ENCODE assay signal across 1 cellular context in the genomic region with DNA sequence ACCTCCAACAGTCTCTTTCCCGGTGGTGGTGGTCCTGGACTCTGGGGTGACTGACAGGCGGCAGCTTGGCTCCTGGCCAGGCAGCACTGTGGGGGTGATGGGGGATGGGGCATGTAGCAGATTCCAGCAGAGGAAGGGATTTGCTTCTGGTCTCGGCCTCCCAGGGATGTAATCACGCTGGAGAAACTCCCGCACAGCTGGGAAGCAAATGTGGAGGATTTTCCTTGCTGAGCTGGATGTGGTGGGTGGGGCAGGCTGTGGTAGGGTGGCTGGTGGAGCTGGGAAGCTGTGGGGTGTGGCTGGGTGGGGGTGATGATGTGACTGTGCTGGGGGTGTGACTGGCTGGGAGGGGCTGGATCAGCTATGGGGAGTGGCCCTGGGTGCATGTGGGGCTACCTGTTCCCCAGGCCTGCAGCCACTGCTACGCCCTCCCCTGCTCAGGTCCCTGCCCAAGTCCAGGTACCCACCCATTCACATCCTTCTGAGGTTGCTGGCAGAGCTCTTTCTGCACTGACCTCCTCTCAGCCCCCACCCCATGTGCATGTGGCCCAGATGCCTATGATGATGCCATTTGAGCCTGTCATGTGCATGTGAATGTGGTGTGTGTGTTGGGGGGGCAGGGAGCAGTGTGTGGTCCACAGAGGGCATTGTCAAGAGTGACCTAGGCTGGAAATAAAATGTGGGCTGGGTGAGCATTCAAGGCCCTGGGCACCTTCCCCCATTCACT.
A peak's percentile ranks its signal among the peaks of the same experiment; 100 is the strongest.
TF ChIP-seq lines count a peak whose summit lies in the region.

No MANE protein-coding gene starts in this region.

TF ChIP-seq in HEK293, 187 proteins besides CTCF, POLR2A, EP300 and RAD21 (continued from another document):
- TF ChIP-seq BCL6B (tag by site-specific recombination; IDR thresholded peaks at IDR 0.05) (no peak), PATZ1 (tag by site-specific recombination; IDR thresholded peaks at IDR 0.05) (peak; percentile 39), ZXDB (tag by site-specific recombination; IDR thresholded peaks at IDR 0.05) (no peak), ZNF426 (tag by site-specific recombination; IDR thresholded peaks at IDR 0.05) (no peak), SP2 (tag by site-specific recombination; IDR thresholded peaks at IDR 0.05) (0 out of 2 replicates have a peak, but pooled peaks have one; percentile 23), ZNF292 (tag by site-specific recombination; IDR thresholded peaks at IDR 0.05; ENCODE audit: borderline replicate concordance, low read depth) (no peak), SETDB1 (IDR thresholded peaks at IDR 0.05; ENCODE audit: insufficient read length, low read length) (no peak), ZNF2 (tag by site-specific recombination; IDR thresholded peaks at IDR 0.05) (no peak)
- TF ChIP-seq, protein P1, sequence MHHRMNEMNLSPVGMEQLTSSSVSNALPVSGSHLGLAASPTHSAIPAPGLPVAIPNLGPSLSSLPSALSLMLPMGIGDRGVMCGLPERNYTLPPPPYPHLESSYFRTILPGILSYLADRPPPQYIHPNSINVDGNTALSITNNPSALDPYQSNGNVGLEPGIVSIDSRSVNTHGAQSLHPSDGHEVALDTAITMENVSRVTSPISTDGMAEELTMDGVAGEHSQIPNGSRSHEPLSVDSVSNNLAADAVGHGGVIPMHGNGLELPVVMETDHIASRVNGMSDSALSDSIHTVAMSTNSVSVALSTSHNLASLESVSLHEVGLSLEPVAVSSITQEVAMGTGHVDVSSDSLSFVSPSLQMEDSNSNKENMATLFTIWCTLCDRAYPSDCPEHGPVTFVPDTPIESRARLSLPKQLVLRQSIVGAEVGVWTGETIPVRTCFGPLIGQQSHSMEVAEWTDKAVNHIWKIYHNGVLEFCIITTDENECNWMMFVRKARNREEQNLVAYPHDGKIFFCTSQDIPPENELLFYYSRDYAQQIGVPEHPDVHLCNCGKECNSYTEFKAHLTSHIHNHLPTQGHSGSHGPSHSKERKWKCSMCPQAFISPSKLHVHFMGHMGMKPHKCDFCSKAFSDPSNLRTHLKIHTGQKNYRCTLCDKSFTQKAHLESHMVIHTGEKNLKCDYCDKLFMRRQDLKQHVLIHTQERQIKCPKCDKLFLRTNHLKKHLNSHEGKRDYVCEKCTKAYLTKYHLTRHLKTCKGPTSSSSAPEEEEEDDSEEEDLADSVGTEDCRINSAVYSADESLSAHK (tag by site-specific recombination; IDR thresholded peaks at IDR 0.05), result no peak
- TF ChIP-seq, protein P2, sequence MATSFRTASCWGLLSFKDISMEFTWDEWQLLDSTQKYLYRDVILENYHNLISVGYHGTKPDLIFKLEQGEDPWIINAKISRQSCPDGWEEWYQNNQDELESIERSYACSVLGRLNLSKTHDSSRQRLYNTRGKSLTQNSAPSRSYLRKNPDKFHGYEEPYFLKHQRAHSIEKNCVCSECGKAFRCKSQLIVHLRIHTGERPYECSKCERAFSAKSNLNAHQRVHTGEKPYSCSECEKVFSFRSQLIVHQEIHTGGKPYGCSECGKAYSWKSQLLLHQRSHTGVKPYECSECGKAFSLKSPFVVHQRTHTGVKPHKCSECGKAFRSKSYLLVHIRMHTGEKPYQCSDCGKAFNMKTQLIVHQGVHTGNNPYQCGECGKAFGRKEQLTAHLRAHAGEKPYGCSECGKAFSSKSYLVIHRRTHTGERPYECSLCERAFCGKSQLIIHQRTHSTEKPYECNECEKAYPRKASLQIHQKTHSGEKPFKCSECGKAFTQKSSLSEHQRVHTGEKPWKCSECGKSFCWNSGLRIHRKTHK (tag by site-specific recombination; IDR thresholded peaks at IDR 0.05), result no peak
- TF ChIP-seq, protein P3, sequence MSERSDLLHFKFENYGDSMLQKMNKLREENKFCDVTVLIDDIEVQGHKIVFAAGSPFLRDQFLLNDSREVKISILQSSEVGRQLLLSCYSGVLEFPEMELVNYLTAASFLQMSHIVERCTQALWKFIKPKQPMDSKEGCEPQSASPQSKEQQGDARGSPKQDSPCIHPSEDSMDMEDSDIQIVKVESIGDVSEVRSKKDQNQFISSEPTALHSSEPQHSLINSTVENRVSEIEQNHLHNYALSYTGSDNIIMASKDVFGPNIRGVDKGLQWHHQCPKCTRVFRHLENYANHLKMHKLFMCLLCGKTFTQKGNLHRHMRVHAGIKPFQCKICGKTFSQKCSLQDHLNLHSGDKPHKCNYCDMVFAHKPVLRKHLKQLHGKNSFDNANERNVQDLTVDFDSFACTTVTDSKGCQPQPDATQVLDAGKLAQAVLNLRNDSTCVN (tag by site-specific recombination; optimal IDR thresholded peaks at IDR 0.05), result no peak
